20 cellular contexts compared by ENCODE assay signal in genomic region chr7:132779164-132779563, GRCh38.
"Had no signal": no experiment of that assay in that cellular context is flagged by ENCODE, and none has a peak within 500 bp of the region (broad histone marks: within the 10 kb centered on the region; RNA-seq: fewer than 3 reads in every experiment).

No MANE protein-coding gene starts in this region.

- H3K36me3 ChIP-seq: breast epithelium had no signal

- H3K27ac Mint-ChIP-seq: activated CD4-positive, alpha-beta T cell treated with anti-CD3 and anti-CD28 coated beads, Interleukin-2, amount 10 ng/mL, durations not matched to agents 24 days and 14 days; activated CD8-positive, alpha-beta T cell treated with anti-CD3 and anti-CD28 coated beads, Interleukin-2, amount 10 ng/mL, durations not matched to agents 7 days and 5 days; dendritic cell treated with granulocyte-macrophage colony-stimulating factor and Interleukin-4, amounts not matched to agents 40 ng/mL and 50 ng/mL, for 4 days; immature natural killer cell; progenitor cell of endocrine pancreas; T-helper 1 cell treated with Interleukin-12 subunit alpha and Interleukin-12 subunit beta and Interleukin-4 antibody, amounts not matched to agents 30 μg/mL and 1 μg/mL, for 36 hours had no signal

- H3K27ac ChIP-seq: ascending aorta, breast epithelium, epithelial cell of prostate, heart left ventricle, upper lobe of left lung, WERI-Rb-1 had no signal

- ATAC-seq: activated CD8-positive, alpha-beta T cell treated with anti-CD3 and anti-CD28 coated beads, Interleukin-2, amount 10 ng/mL, durations not matched to agents 7 days and 5 days; right cardiac atrium had no signal

- H3K9me3 Mint-ChIP-seq: dendritic cell treated with granulocyte-macrophage colony-stimulating factor and Interleukin-4, amounts not matched to agents 40 ng/mL and 50 ng/mL, for 4 days; immature natural killer cell; nephron; T-helper 1 cell treated with Interleukin-12 subunit alpha and Interleukin-12 subunit beta and Interleukin-4 antibody, amounts not matched to agents 30 μg/mL and 1 μg/mL, for 36 hours had no signal

- H3K27me3 Mint-ChIP-seq: activated CD4-positive, alpha-beta T cell treated with anti-CD3 and anti-CD28 coated beads, Interleukin-2, amount 10 ng/mL, durations not matched to agents 24 days and 14 days; progenitor cell of endocrine pancreas; stimulated activated naive CD8-positive, alpha-beta T cell treated with anti-CD3 and anti-CD28 coated beads, Interleukin-15, amount 100 ng/mL, for 72 hours had no signal

- FAIRE-seq: frontal cortex, small intestine had no signal

- DNase-seq: activated CD4-positive, alpha-beta T cell treated with anti-CD3 and anti-CD28 coated beads, Interleukin-2, amount 10 ng/mL, durations not matched to agents 24 days and 14 days; activated CD8-positive, alpha-beta memory T cell treated with anti-CD3 and anti-CD28 coated beads, Interleukin-2, amount 50 U/mL, for 4 hours; activated CD8-positive, alpha-beta T cell treated with anti-CD3 and anti-CD28 coated beads, Interleukin-2, amount 10 ng/mL, durations not matched to agents 7 days and 5 days; heart left ventricle; immature natural killer cell; mesendoderm; occipital lobe; right cardiac atrium; small intestine; stimulated activated naive CD8-positive, alpha-beta T cell treated with anti-CD3 and anti-CD28 coated beads, Interleukin-15, amount 100 ng/mL, for 72 hours; upper lobe of left lung; WERI-Rb-1 had no signal

- H3K4me1 Mint-ChIP-seq: nephron had no signal

- H3K4me3 Mint-ChIP-seq: activated CD4-positive, alpha-beta T cell treated with anti-CD3 and anti-CD28 coated beads, Interleukin-2, amount 10 ng/mL, durations not matched to agents 24 days and 14 days; activated CD8-positive, alpha-beta T cell treated with anti-CD3 and anti-CD28 coated beads, Interleukin-2, amount 10 ng/mL, durations not matched to agents 7 days and 5 days; dendritic cell treated with granulocyte-macrophage colony-stimulating factor and Interleukin-4, amounts not matched to agents 40 ng/mL and 50 ng/mL, for 4 days; nephron; stimulated activated naive CD8-positive, alpha-beta T cell treated with anti-CD3 and anti-CD28 coated beads, Interleukin-15, amount 100 ng/mL, for 72 hours; T-helper 1 cell treated with Interleukin-12 subunit alpha and Interleukin-12 subunit beta and Interleukin-4 antibody, amounts not matched to agents 30 μg/mL and 1 μg/mL, for 36 hours had no signal

- H3K4me1 ChIP-seq: ascending aorta, breast epithelium, upper lobe of left lung had no signal

- H3K9me3 ChIP-seq: ascending aorta, breast epithelium, heart left ventricle, upper lobe of left lung had no signal

- H3K4me3 ChIP-seq: ascending aorta, breast epithelium, heart left ventricle, upper lobe of left lung had no signal

- H3K27me3 ChIP-seq: ascending aorta, breast epithelium, heart left ventricle, upper lobe of left lung had no signal
